8 cellular contexts compared by ENCODE assay signal in the genomic region with DNA sequence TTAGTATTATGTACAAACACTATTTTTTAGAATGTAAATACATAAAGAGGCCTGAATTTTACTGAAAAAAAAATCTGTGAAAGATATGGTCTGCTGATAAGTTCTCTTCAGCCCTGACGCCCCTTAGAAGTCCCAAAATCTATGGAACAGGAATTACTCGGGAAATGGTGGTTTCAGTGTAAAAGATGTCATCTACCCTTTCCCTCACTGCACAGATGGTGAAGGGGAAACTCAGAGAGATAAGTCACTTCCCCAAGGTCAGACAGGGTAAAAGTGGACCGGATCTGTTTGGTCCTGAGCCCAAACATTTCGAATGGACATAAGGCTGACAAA. TPM values are rescaled to one million over a fixed set of nuclear protein-coding genes. Genes with fewer than 3 reads are reported as not detected.
A peak's percentile ranks its signal among the peaks of the same experiment; 100 is the strongest.
DNase-seq lines count a peak whose midpoint lies in the region; ATAC-seq and TF ChIP-seq lines count a peak whose summit lies in the region.

No MANE protein-coding gene starts in this region.

- no peak for TF ChIP-seq POLR2A in sigmoid colon (IDR thresholded peaks at IDR 0.05)

- 0 to 4% methylated on average over 4 of the region's 4 CpGs for WGBS in sigmoid colon, 2 donors

- H3K9me3 ChIP-seq in sigmoid colon, result no peaks in the 10 kb centered on the region

- TF ChIP-seq EP300 in sigmoid colon (IDR thresholded peaks at IDR 0.05), result no peak

- peak overlapping the region in 3 of 4 donors; percentile 26 to 50 (median 36) for H3K4me3 ChIP-seq in sigmoid colon

- peaks cover 15% of the 10 kb centered on the region for H3K4me1 Mint-ChIP-seq in dendritic cell treated with granulocyte-macrophage colony-stimulating factor and Interleukin-4, amounts not matched to agents 40 ng/mL and 50 ng/mL, for 4 days (ENCODE audit: low read depth)

- intact Hi-C loops in dendritic cell treated with granulocyte-macrophage colony-stimulating factor and Interleukin-4, amounts not matched to agents 40 ng/mL and 50 ng/mL, for 4 days (cut with micrococcal nuclease), result loop anchor here (1.0 to 2.0 kb wide), 2 partner anchors 141 to 192 kb away; no protein-coding TSS in a partner anchor
- intact Hi-C loops in sigmoid colon (cut with DNase I), result loop anchor here (1.0 to 2.0 kb wide), 3 partner anchors 141 to 368 kb away; partner anchors contain the start of gene BEND7

- H3K27me3 Mint-ChIP-seq in dendritic cell treated with granulocyte-macrophage colony-stimulating factor and Interleukin-4, amounts not matched to agents 40 ng/mL and 50 ng/mL, for 4 days, result peaks cover 7% of the 10 kb centered on the region

- peaks cover 0 to 15% (median 14%) of the 10 kb centered on the region in 4 donors for H3K4me1 ChIP-seq in sigmoid colon

- H3K36me3 ChIP-seq in sigmoid colon, result no peaks in the 10 kb centered on the region

- no peak for TF ChIP-seq CTCF in sigmoid colon (IDR thresholded peaks at IDR 0.05)

- no peak for DNase-seq in sigmoid colon
- no peak for DNase-seq in activated effector memory CD4-positive, alpha-beta T cell treated with Interleukin-2 at 50 U/mL for 16 hours
- no peak for DNase-seq in nucleus accumbens (lab: John Stamatoyannopoulos, UW)
- no peak for DNase-seq in hepatic stellate cell (ENCODE audit: low spot score)
- no peak for DNase-seq in H4 (ENCODE audit: low spot score)

- H3K27ac Mint-ChIP-seq in dendritic cell treated with granulocyte-macrophage colony-stimulating factor and Interleukin-4, amounts not matched to agents 40 ng/mL and 50 ng/mL, for 4 days, result peak overlapping the region; percentile 61

- no peaks in the 10 kb centered on the region for H3K27me3 ChIP-seq in sigmoid colon

- no peaks in the 10 kb centered on the region for H3K9me3 Mint-ChIP-seq in dendritic cell treated with granulocyte-macrophage colony-stimulating factor and Interleukin-4, amounts not matched to agents 40 ng/mL and 50 ng/mL, for 4 days

- no peak overlapping the region for H3K27ac ChIP-seq in sigmoid colon

- no peaks in the 10 kb centered on the region for H3K36me3 Mint-ChIP-seq in dendritic cell treated with granulocyte-macrophage colony-stimulating factor and Interleukin-4, amounts not matched to agents 40 ng/mL and 50 ng/mL, for 4 days (ENCODE audit: low read depth)

- peak overlapping the region; percentile 74 for H3K4me3 Mint-ChIP-seq in dendritic cell treated with granulocyte-macrophage colony-stimulating factor and Interleukin-4, amounts not matched to agents 40 ng/mL and 50 ng/mL, for 4 days

- ATAC-seq in GM19324 (IDR thresholded peaks at IDR 0.05; ENCODE audit: low FRiP score, unreplicated experiment) (peak; percentile 31), HG03565 (IDR thresholded peaks at IDR 0.05; ENCODE audit: unreplicated experiment) (peak; percentile 5)

RNA-seq across cellular contexts. Expression of gene MCM10, which starts 0.5 kb away (rescaled TPM):
- under 1 TPM in 3 of 4 donors, not detected in 1; 0.14 to 0.83 (median 0.36) TPM for total RNA-seq in sigmoid colon
- polyA plus RNA-seq in sigmoid colon, result 1 to 10 TPM in 1 of 3 donors, under 1 TPM in 1, not detected in 1; 0.92 to 3.2 TPM
- total RNA-seq in H4 (2014; rRNA removed; shearing (Covaris generic)), result 15.1 and 17.7 TPM in 2 replicates
